In genomic region chr3:81585937-81586336, GRCh38 we compare ENCODE assay signal across 11 cellular contexts.
"Had no signal": no experiment of that assay in that cellular context is flagged by ENCODE, and none has a peak within 500 bp of the region (broad histone marks: within the 10 kb centered on the region; RNA-seq: fewer than 3 reads in every experiment).

No MANE protein-coding gene starts in this region.

- H3K4me3 ChIP-seq: GM23248, GM23338, HAP-1 had no signal

- H2AFZ ChIP-seq: GM23248, GM23338 had no signal

- FAIRE-seq: H1, H54 had no signal

- H3K36me3 ChIP-seq: HAP-1 had no signal

- H3K9me3 ChIP-seq: HAP-1 had no signal

- H3K4me2 ChIP-seq: GM23338 had no signal

- DNase-seq: GM23248, GOT3, H7, H9, HCEC 1CT, HFFc6 had no signal

- H3K27ac ChIP-seq: GM23248 had no signal

- ATAC-seq: GM23338, HCT116 had no signal

- H3K9ac ChIP-seq: GM23248 had no signal

- H3K4me1 ChIP-seq: HAP-1 had no signal
